8 cellular contexts compared by ENCODE assay signal in genomic region chr9:94656190-94656589, GRCh38. TPM values are rescaled to one million over a fixed set of nuclear protein-coding genes. Genes with fewer than 3 reads are reported as not detected.
DNase-seq lines count a peak whose midpoint lies in the region; ATAC-seq and TF ChIP-seq lines count a peak whose summit lies in the region.

No MANE protein-coding gene starts in this region.

- H2BK20ac ChIP-seq in H9 (ENCODE audit: low read depth, low read length, poor library complexity, severe bottlenecking) = no peak overlapping the region

- H3K14ac ChIP-seq in H9 (ENCODE audit: insufficient read depth, low read length) = no peak overlapping the region

- H2AK5ac ChIP-seq in H9 (ENCODE audit: insufficient read length, low read length) = no peak overlapping the region

- peaks cover 28% of the 10 kb centered on the region for H3K4me1 Mint-ChIP-seq in activated naive CD4-positive, alpha-beta T cell treated with anti-CD3 and anti-CD28 coated beads, Interleukin-2, amount 50 U/mL, for 24 hours
- H3K4me1 Mint-ChIP-seq in H9 = peaks cover 20 to 34% of the 10 kb centered on the region in 2 experiments

- H2AFZ ChIP-seq in hepatocyte = no peak overlapping the region
- no peak overlapping the region for H2AFZ ChIP-seq in H9 (ENCODE audit: low read length)

- no peaks in the 10 kb centered on the region for H3K23me2 ChIP-seq in H9 (ENCODE audit: insufficient read length, low read depth, low read length, poor library complexity, severe bottlenecking)

- H3K79me2 ChIP-seq in hepatocyte (no peaks in the 10 kb centered on the region), H9 (ENCODE audit: insufficient read depth, low read length) (no peaks in the 10 kb centered on the region)

- H3K27me3 Mint-ChIP-seq in activated naive CD4-positive, alpha-beta T cell treated with anti-CD3 and anti-CD28 coated beads, Interleukin-2, amount 50 U/mL, for 24 hours = no peaks in the 10 kb centered on the region
- H3K27me3 Mint-ChIP-seq in H9 (ENCODE audit: low read depth) = peaks cover 18% of the 10 kb centered on the region

- no peak overlapping the region for H3K4ac ChIP-seq in H9 (ENCODE audit: low read depth, low read length)

- no peak overlapping the region for H2BK120ac ChIP-seq in H9 (ENCODE audit: low read depth, low read length, poor library complexity, severe bottlenecking)

- no peak overlapping the region for H3T11ph ChIP-seq in H9 (ENCODE audit: low read length)

- H2BK15ac ChIP-seq in H9 (ENCODE audit: low read depth, low read length) = no peak overlapping the region

- TF ChIP-seq CTCF in GM13977 (IDR thresholded peaks at IDR 0.05; ENCODE audit: extremely low read depth, insufficient read depth, missing control alignments) (no peak), hepatocyte (IDR thresholded peaks at IDR 0.05; ENCODE audit: poor library complexity) (no peak), H9 (conservative IDR thresholded peaks at IDR 0.05) (no peak)

- H4K91ac ChIP-seq in H9 (ENCODE audit: insufficient read length, low read depth, low read length) = no peak overlapping the region

- H3K4me1 ChIP-seq in mucosa of rectum (ENCODE audit: control insufficient read depth in 2 of 2, insufficient read depth in 2 of 2, low read length in 2 of 2) (no peaks in the 10 kb centered on the region), hepatocyte (ENCODE audit: insufficient read depth) (no peaks in the 10 kb centered on the region), H9 (ENCODE audit: insufficient read depth, low read length) (peaks cover 5% of the 10 kb centered on the region; the same call in 1 of the 2 replicates)

- H3K9me3 ChIP-seq in mucosa of rectum (ENCODE audit: control insufficient read depth in 2 of 2, low read length in 2 of 2) = no peaks in the 10 kb centered on the region
- H3K9me3 ChIP-seq in hepatocyte (ENCODE audit: low read depth) = no peaks in the 10 kb centered on the region
- no peaks in the 10 kb centered on the region for H3K9me3 ChIP-seq in H9 (ENCODE audit: control insufficient read depth, low read depth, low read length)

- H2BK12ac ChIP-seq in H9 (ENCODE audit: insufficient read length, low read depth, low read length) = no peak overlapping the region

- H4K20me1 ChIP-seq in hepatocyte (ENCODE audit: insufficient read depth, poor library complexity, severe bottlenecking) (no peaks in the 10 kb centered on the region), H9 (ENCODE audit: control insufficient read depth, insufficient read depth, insufficient read length) (no peaks in the 10 kb centered on the region)

- H3K4me3 Mint-ChIP-seq in activated naive CD4-positive, alpha-beta T cell treated with anti-CD3 and anti-CD28 coated beads, Interleukin-2, amount 50 U/mL, for 24 hours = peak overlapping the region; percentile 78
- no peak overlapping the region for H3K4me3 Mint-ChIP-seq in H9

- H3K9me3 Mint-ChIP-seq in activated naive CD4-positive, alpha-beta T cell treated with anti-CD3 and anti-CD28 coated beads, Interleukin-2, amount 50 U/mL, for 24 hours = no peaks in the 10 kb centered on the region
- H3K9me3 Mint-ChIP-seq in H9 = peaks cover 0 to 3% of the 10 kb centered on the region in 2 experiments; a peak in 1 of 5 replicates

- H4K5ac ChIP-seq in H9 (ENCODE audit: insufficient read length, low read depth, low read length) = no peak overlapping the region

- 34% methylated on average over 6 of the region's 6 CpGs for WGBS in hepatocyte (ENCODE audit: low lambda C conversion rate, missing lambda C conversion rate)
- no CpG with 5 or more reads among the region's 6 CpGs for WGBS in H9 (ENCODE audit: extremely low coverage, insufficient read length, low lambda C conversion rate)

- DNase-seq in GM13977 (ENCODE audit: low spot score) (peak; percentile 72), Kasumi-1 (lab: John Stamatoyannopoulos, UW) (peak; percentile 82 to 83), hepatocyte (ENCODE audit: low spot score) (no peak), NCI-H1092 treated with DMSO at 0.1 percent for 48 hours (lab: John Stamatoyannopoulos, UW) (no peak), H9 (no peak)

- H3K27ac ChIP-seq in mucosa of rectum (ENCODE audit: low read depth in 2 of 2, low read length in 2 of 2) = peak overlapping the region; percentile 35 to 57
- H3K27ac ChIP-seq in hepatocyte = no peak overlapping the region
- no peak overlapping the region for H3K27ac ChIP-seq in H9 (ENCODE audit: insufficient read length, low read depth, low read length)

- H2BK5ac ChIP-seq in H9 (ENCODE audit: insufficient read length, low read length) = no peak overlapping the region

- no peak overlapping the region for H4K8ac ChIP-seq in H9 (replicated peaks; ENCODE audit: insufficient read length, low read depth, low read length)

- no peaks in the 10 kb centered on the region for H3K9me2 ChIP-seq in hepatocyte (replicated peaks; ENCODE audit: insufficient read depth)

- in situ Hi-C loops in GM13977 (cut with MboI; ENCODE audit: low pct_unique_long_range_greater_than_20kb, low sequenced_read_pairs, unreplicated experiment) = no loop called here

- H3K36me3 ChIP-seq in mucosa of rectum (ENCODE audit: control insufficient read depth in 2 of 2, insufficient read depth in 2 of 2, low read length in 2 of 2) (no peaks in the 10 kb centered on the region), hepatocyte (replicated peaks; ENCODE audit: insufficient read depth, low read depth) (no peaks in the 10 kb centered on the region)

- no peak overlapping the region for H3K23ac ChIP-seq in H9 (ENCODE audit: insufficient read length, low read depth, low read length)

- peak overlapping the region in 1 of 2 donors; percentile 62 for H3K4me3 ChIP-seq in mucosa of rectum (ENCODE audit: low read length in 2 of 2)
- H3K4me3 ChIP-seq in hepatocyte = no peak overlapping the region

- H3K27ac Mint-ChIP-seq in activated naive CD4-positive, alpha-beta T cell treated with anti-CD3 and anti-CD28 coated beads, Interleukin-2, amount 50 U/mL, for 24 hours = peak overlapping the region; percentile 47
- peak overlapping the region in 1 of 3 experiments; percentile 5; a peak in 1 of 7 replicates for H3K27ac Mint-ChIP-seq in H9

- H3K4me2 ChIP-seq in hepatocyte = no peak overlapping the region
- H3K4me2 ChIP-seq in H9 (ENCODE audit: insufficient read depth, insufficient read length, low read length) = no peak overlapping the region

- H3K56ac ChIP-seq in H9 (ENCODE audit: insufficient read length, low read depth, low read length) = no peak overlapping the region

- ATAC-seq in GM21529 (IDR thresholded peaks at IDR 0.05; ENCODE audit: unreplicated experiment) = peak; percentile 99

- H3K9ac ChIP-seq in mucosa of rectum (ENCODE audit: low read depth in 1 of 2, low read length in 2 of 2) = peak overlapping the region; percentile 15 to 25
- no peak overlapping the region for H3K9ac ChIP-seq in H9 (ENCODE audit: extremely low read depth, insufficient read length, low read length)

- H3K36me3 Mint-ChIP-seq in activated naive CD4-positive, alpha-beta T cell treated with anti-CD3 and anti-CD28 coated beads, Interleukin-2, amount 50 U/mL, for 24 hours = peaks cover 2% of the 10 kb centered on the region
- no peaks in the 10 kb centered on the region for H3K36me3 Mint-ChIP-seq in H9 (ENCODE audit: insufficient read depth in 1 of 3, low read depth in 3 of 3)

- H3K27me3 ChIP-seq in mucosa of rectum (ENCODE audit: control insufficient read depth in 2 of 2, insufficient read depth in 2 of 2, low read length in 2 of 2) (no peaks in the 10 kb centered on the region), hepatocyte (no peaks in the 10 kb centered on the region), H9 (ENCODE audit: insufficient read depth, low read length) (no peaks in the 10 kb centered on the region)

- no peak overlapping the region for H3K18ac ChIP-seq in H9 (ENCODE audit: insufficient read length, low read depth, low read length)

- H3K79me1 ChIP-seq in H9 (ENCODE audit: insufficient read depth, low read depth, low read length, poor library complexity, severe bottlenecking) = no peaks in the 10 kb centered on the region

RNA-seq across cellular contexts. Expression of gene FBP1, which starts 16.9 kb away (rescaled TPM):
- total RNA-seq in hepatocyte (24.0 and 31.2 TPM in 2 replicates), H9 (2021) (1.9 and 2.2 TPM in 2 replicates)
- 38.4 and 65.3 TPM in 2 replicates for polyA plus RNA-seq in hepatocyte

Comparison
In these comparisons a context has a peak if more than half of its experiments do, and no peak if none do; other contexts are left out.
1. DNase-seq: peak in GM13977 (single experiment) and Kasumi-1 (2 of 2); none in hepatocyte (single experiment), NCI-H1092 treated with DMSO at 0.1 percent for 48 hours (single experiment) and H9 (single experiment).
2. H3K27ac ChIP-seq: peak in mucosa of rectum (2 of 2); none in hepatocyte (single experiment) and H9 (single experiment).